In the genomic region with DNA sequence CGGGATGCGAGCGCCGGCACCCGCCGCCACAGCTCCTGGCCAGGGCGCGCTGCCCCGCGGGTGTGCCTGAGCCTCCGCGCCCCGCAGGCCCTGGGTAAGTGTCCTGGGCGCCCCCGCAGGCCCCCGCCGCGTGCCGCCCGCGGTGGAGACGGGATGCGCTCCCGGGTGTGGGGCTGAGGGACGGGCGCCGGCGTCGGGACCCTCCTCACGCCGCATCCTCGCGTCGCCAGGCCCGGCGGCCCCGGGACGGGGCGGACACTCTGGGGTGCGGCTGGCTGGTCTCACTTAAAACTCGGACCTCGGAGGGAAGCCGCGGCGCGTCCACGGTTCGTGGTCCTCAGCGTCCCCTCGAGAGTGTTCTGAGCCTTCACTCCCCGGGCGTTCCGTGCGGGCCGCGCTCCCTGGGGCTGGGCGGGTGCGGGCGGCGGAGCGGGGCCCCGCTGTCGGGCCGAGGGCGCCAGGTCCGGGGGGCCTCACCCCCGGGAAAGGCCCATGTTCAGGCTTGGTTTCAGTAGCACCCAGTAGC, we compare ENCODE assay signal across 8 cellular contexts. TPM values are rescaled to one million over a fixed set of nuclear protein-coding genes. Genes with fewer than 3 reads are reported as not detected.
DNase-seq lines count a peak whose midpoint lies in the region; ATAC-seq, FAIRE-seq and TF ChIP-seq lines count a peak whose summit lies in the region.

No MANE protein-coding gene starts in this region.

- no peaks in the 10 kb centered on the region for H3K79me2 ChIP-seq in H1 (ENCODE audit: control insufficient read depth in 1 of 2, insufficient read depth in 2 of 2, low read length in 2 of 2)

- no peak overlapping the region for H3K27ac ChIP-seq in H1 (ENCODE audit: low read depth, low read length)
- peak overlapping the region in 7 of 8 donors; percentile 48 to 81 (median 70) for H3K27ac ChIP-seq in spleen

- no peak overlapping the region for H3K4ac ChIP-seq in H1 (replicated peaks; ENCODE audit: insufficient read length, low read depth, low read length)

- H4K20me1 ChIP-seq in H1 (replicated peaks in 1 of 2; ENCODE audit: control insufficient read depth in 1 of 2, insufficient read depth in 2 of 2, low read length in 2 of 2), result no peaks in the 10 kb centered on the region

- no peak overlapping the region for H3K56ac ChIP-seq in H1 (replicated peaks; ENCODE audit: insufficient read length, low read depth, low read length)

- 4% methylated on average over 36 of the region's 67 CpGs; no CpG with 5 or more reads in 1 of the 2 experiments for WGBS in H1 (ENCODE audit: extremely low coverage in 1 of 2, insufficient coverage in 1 of 2, insufficient read length in 1 of 2, insufficient replicate concordance in 2 of 2, low coverage in 1 of 2, low lambda C conversion rate in 2 of 2, missing lambda C conversion rate in 1 of 2), 2 experiments
- WGBS in spleen, 5 donors, result 0 to 5% (median 3%) methylated on average over 12 to 67 of the region's 67 CpGs

- no peaks in the 10 kb centered on the region for H3K79me1 ChIP-seq in H1 (ENCODE audit: low read depth, low read length)

- H2BK20ac ChIP-seq in H1 (ENCODE audit: low read length), result no peak overlapping the region

- H3K4me3 ChIP-seq in H1 (ENCODE audit: extremely low read depth in 1 of 4, insufficient read depth in 2 of 4, low read depth in 3 of 4, low read length in 4 of 4), result peak overlapping the region; percentile 22 to 93 (median 54)
- H3K4me3 ChIP-seq in spleen, result peak overlapping the region; percentile 46 to 76 (median 56)

- no peak overlapping the region; the same call in 1 of the 2 replicates for H2AFZ ChIP-seq in H1 (ENCODE audit: low read length)

- no peak overlapping the region for H3K9ac ChIP-seq in H1 (replicated peaks in 1 of 4; ENCODE audit: extremely low read depth in 1 of 4, low read depth in 3 of 4, low read length in 3 of 4)

- FAIRE-seq in H1 (lab: Jason Lieb, UNC), result no peak

- no peak for TF ChIP-seq EP300 in H1 (IDR thresholded peaks at IDR 0.05; ENCODE audit: borderline replicate concordance in 1 of 2, low read depth in 2 of 2, low read length in 2 of 2)

- no peak for TF ChIP-seq POLR2A in H1 (IDR thresholded peaks at IDR 0.05; ENCODE audit: control extremely low read depth in 1 of 2, low read depth in 2 of 2, low read length in 2 of 2)
- no peak for TF ChIP-seq POLR2A in spleen (IDR thresholded peaks at IDR 0.05)

- peak; percentile 8 for ATAC-seq in HG03280 (IDR thresholded peaks at IDR 0.05; ENCODE audit: unreplicated experiment)

- 0 out of 2 replicates have a peak overlapping the region, but pooled peaks have one; percentile 29 for H2BK15ac ChIP-seq in H1 (ENCODE audit: low read length)

- CTCF ChIA-PET in H1 (lab: Charles Lee; ENCODE audit: partially characterized antibody), result interaction anchor here (0.7 to 2.1 kb wide), 8 partner anchors 14 to 116 kb away, joined by 3 to 9 read pairs (median 4); no protein-coding TSS in a partner anchor

- H3K27me3 ChIP-seq in H1 (replicated peaks in 1 of 4; ENCODE audit: control insufficient read depth in 3 of 4, extremely low read depth in 1 of 4, insufficient read depth in 3 of 4, low read length in 3 of 4), result peaks cover 38 to 53% (median 52%) of the 10 kb centered on the region in 4 experiments
- H3K27me3 ChIP-seq in spleen (replicated peaks in 1 of 7), result peaks cover 4 to 74% (median 34%) of the 10 kb centered on the region in 7 donors

- no peak overlapping the region for H2AK5ac ChIP-seq in H1 (ENCODE audit: low read depth, low read length)

- H4K5ac ChIP-seq in H1 (ENCODE audit: insufficient read length, low read depth, low read length), result no peak overlapping the region

- no peak overlapping the region for H3K23ac ChIP-seq in H1 (ENCODE audit: insufficient read length)

- H3K14ac ChIP-seq in H1 (ENCODE audit: insufficient read length), result no peak overlapping the region

- no peak overlapping the region for H3K18ac ChIP-seq in H1 (ENCODE audit: extremely low read depth, low read length)

- intact Hi-C loops in spleen (cut with DNase I; ENCODE audit: low total_unique reads), result no loop called here
- intact Hi-C loops in posterior cingulate gyrus (cut with DNase I), result no loop called here

- H2BK12ac ChIP-seq in H1 (ENCODE audit: low read depth, low read length), result no peak overlapping the region

- no peak overlapping the region for H4K91ac ChIP-seq in H1 (replicated peaks; ENCODE audit: insufficient read length, low read length)

- no peak overlapping the region for H2BK120ac ChIP-seq in H1 (replicated peaks; ENCODE audit: low read depth, low read length)

- POLR2A ChIA-PET in H1 (lab: Charles Lee; ENCODE audit: partially characterized antibody), result interaction anchor here (0.8 to 1.0 kb wide), 3 partner anchors 16 to 22 kb away, joined by 3 to 4 read pairs (median 4); no protein-coding TSS in a partner anchor

- peaks cover 17% of the 10 kb centered on the region; the same call in 1 of the 2 replicates for H3K23me2 ChIP-seq in H1 (ENCODE audit: low read depth, low read length)

- no peak for TF ChIP-seq CTCF in H1 (IDR thresholded peaks at IDR 0.05; ENCODE audit: control extremely low read depth in 1 of 3, insufficient read depth in 1 of 3, low read depth in 1 of 3, low read length in 3 of 3)
- peak in 1 of 11 experiments; percentile 13 for TF ChIP-seq CTCF in spleen (IDR thresholded peaks at IDR 0.05 in 8 of 11, conservative IDR thresholded peaks at IDR 0.05 in 3 of 11)

- no peak overlapping the region for H2BK5ac ChIP-seq in H1 (ENCODE audit: low read depth, low read length)

- DNase-seq in activated effector memory CD4-positive, alpha-beta T cell treated with anti-CD3 and anti-CD28 coated beads, Interleukin-2, amount 50 U/mL, for 16 hours, result peak; percentile 63
- no peak for DNase-seq in activated effector memory CD4-positive, alpha-beta T cell treated with Interleukin-2 at 50 U/mL for 16 hours
- no peak for DNase-seq in H1 (ENCODE audit: low read depth in 1 of 2, low spot score in 2 of 2)
- no peak for DNase-seq in spleen
- DNase-seq in HK-2 (ENCODE audit: unreplicated experiment), result no peak
- DNase-seq in NCI-H2171 treated with DMSO at 0.1 percent for 48 hours (lab: John Stamatoyannopoulos, UW), result no peak
- DNase-seq in posterior cingulate gyrus, result no peak

- H3K4me2 ChIP-seq in H1 (ENCODE audit: insufficient read depth in 1 of 2, low read depth in 2 of 2, low read length in 2 of 2), result peak overlapping the region; percentile 76 to 99

- H3K4me1 ChIP-seq in H1 (replicated peaks in 1 of 4; ENCODE audit: control insufficient read depth in 3 of 4, insufficient read depth in 4 of 4, low read length in 3 of 4), result peaks cover 0 to 19% (median 3%) of the 10 kb centered on the region in 4 experiments; a peak in 5 of 7 replicates
- H3K4me1 ChIP-seq in spleen, result peaks cover 9 to 71% (median 42%) of the 10 kb centered on the region in 6 donors

- no peak for TF ChIP-seq RAD21 in H1 (IDR thresholded peaks at IDR 0.05 in 1 of 2, conservative IDR thresholded peaks at IDR 0.05 in 1 of 2; ENCODE audit: low read depth in 2 of 2, low read length in 2 of 2)

- H3K9me3 ChIP-seq in H1 (ENCODE audit: insufficient read depth in 2 of 2, low read depth in 1 of 2, low read length in 1 of 2), result no peaks in the 10 kb centered on the region
- H3K9me3 ChIP-seq in spleen, result no peaks in the 10 kb centered on the region

- H3K36me3 ChIP-seq in H1 (ENCODE audit: control insufficient read depth in 2 of 4, insufficient read depth in 4 of 4, low read length in 3 of 4) (no peaks in the 10 kb centered on the region), spleen (peaks cover 0 to 8% (median 1%) of the 10 kb centered on the region in 6 donors)

- H4K8ac ChIP-seq in H1 (ENCODE audit: extremely low read depth, insufficient read depth, low read length), result no peak overlapping the region; the same call in 1 of the 2 replicates

TF ChIP-seq in H1, 55 proteins besides CTCF, POLR2A, EP300 and RAD21 (continues in another document):
- TF ChIP-seq SUZ12 (IDR thresholded peaks at IDR 0.05; ENCODE audit: low read length) (peak; percentile 69; the same call in 1 of the 2 replicates), USF2 (IDR thresholded peaks at IDR 0.05; ENCODE audit: low read length) (no peak), SP1 (IDR thresholded peaks at IDR 0.05; ENCODE audit: low read depth, low read length) (no peak), JUND (IDR thresholded peaks at IDR 0.05; ENCODE audit: low read length) (no peak), FOSL1 (IDR thresholded peaks at IDR 0.05; ENCODE audit: insufficient read depth, low read depth, low read length) (no peak), GTF2F1 (IDR thresholded peaks at IDR 0.05; ENCODE audit: borderline replicate concordance, low read depth, low read length) (no peak), EGR1 (IDR thresholded peaks at IDR 0.05; ENCODE audit: borderline replicate concordance, low read depth, low read length) (no peak)

RNA-seq across cellular contexts. Expression of gene AHRR, which starts 0.3 kb away (rescaled TPM):
- total RNA-seq in H1 (2021; fragmentation: NEBNext Ultra II Directional; extraction: Animal tissue kit (Norgen Biotek cat#: 25700)), result 0.80 and 1.4 TPM in 2 replicates
- polyA plus RNA-seq in H1 (2011; rRNA removed) (0.41 and 0.97 TPM in 2 replicates), spleen (1 to 10 TPM in 2 of 3 donors, under 1 TPM in 1; 0.96 to 5.4 (median 2.8) TPM)
- 0.72 TPM for polyA plus RNA-seq in H1 (2011; cell fraction: cytosol; rRNA removed)
- polyA plus RNA-seq in H1 (2011; cell fraction: nucleus; rRNA removed), result 3.3 TPM
- 0.36 to 0.64 TPM (median 0.48 TPM) in 4 replicates for polyA plus RNA-seq in H1 (2012, experiment 1 of 2)
- polyA plus RNA-seq in H1 (2012, experiment 2 of 2), result 0.49 TPM
- polyA plus RNA-seq in H1 (2013, experiment 1 of 2), result 0.28 TPM
- polyA plus RNA-seq in H1 (2013, experiment 2 of 2), result 0.15 TPM
- polyA minus RNA-seq in H1 (2011; rRNA and poly(A)+ RNA removed), result 0.49 and 0.50 TPM in 2 replicates
- polyA minus RNA-seq in H1 (2011; cell fraction: cytosol; rRNA and poly(A)+ RNA removed), result 0.66 TPM
- 1.5 TPM for polyA minus RNA-seq in H1 (2011; cell fraction: nucleus; rRNA and poly(A)+ RNA removed)
- 10 to 100 TPM; 11.2 to 28.5 (median 14.0) TPM for total RNA-seq in spleen

RNA-seq across cellular contexts. Expression of gene PDCD6, which starts 50.3 kb away (rescaled TPM):
- total RNA-seq in H1 (2021; fragmentation: NEBNext Ultra II Directional; extraction: Animal tissue kit (Norgen Biotek cat#: 25700)), result 73.8 and 74.2 TPM in 2 replicates
- 150 and 193 TPM in 2 replicates for polyA plus RNA-seq in H1 (2011; rRNA removed)
- polyA plus RNA-seq in H1 (2011; cell fraction: cytosol; rRNA removed), result 191 TPM
- polyA plus RNA-seq in H1 (2011; cell fraction: nucleus; rRNA removed), result 139 TPM
- polyA plus RNA-seq in H1 (2012, experiment 1 of 2), result 119 to 129 TPM (median 120 TPM) in 4 replicates
- polyA plus RNA-seq in H1 (2012, experiment 2 of 2), result 43.2 TPM
- 56.0 TPM for polyA plus RNA-seq in H1 (2013, experiment 1 of 2)
- 59.2 TPM for polyA plus RNA-seq in H1 (2013, experiment 2 of 2)
- 122 and 146 TPM in 2 replicates for polyA minus RNA-seq in H1 (2011; rRNA and poly(A)+ RNA removed)
- polyA minus RNA-seq in H1 (2011; cell fraction: cytosol; rRNA and poly(A)+ RNA removed), result 59.1 TPM
- polyA minus RNA-seq in H1 (2011; cell fraction: nucleus; rRNA and poly(A)+ RNA removed), result 53.7 TPM
- 100 to 1,000 TPM in 3 of 7 donors, 10 to 100 TPM in 4; 74.1 to 106 (median 96.9) TPM for total RNA-seq in spleen
- 100 to 1,000 TPM; 102 to 158 (median 127) TPM for polyA plus RNA-seq in spleen
